ENCODE assay signal across 11 cellular contexts in genomic region chr1:31579374-31579773, GRCh38. TPM values are rescaled to one million over a fixed set of nuclear protein-coding genes. Genes with fewer than 3 reads are reported as not detected.
DNase-seq lines count a peak whose midpoint lies in the region; ATAC-seq, FAIRE-seq and TF ChIP-seq lines count a peak whose summit lies in the region.
"Had no signal": no experiment of that assay in that cellular context is flagged by ENCODE, and none has a peak within 500 bp of the region (broad histone marks: within the 10 kb centered on the region; RNA-seq: fewer than 3 reads in every experiment).

No MANE protein-coding gene starts in this region.

- no peaks in the 10 kb centered on the region for H3K36me3 Mint-ChIP-seq in HFFc6 (ENCODE audit: low read depth)

- H3K4ac ChIP-seq in mesendoderm (ENCODE audit: low read depth, low read length) = no peak overlapping the region

- dilution Hi-C loops in endothelial cell of umbilical vein (cut with MboI; ENCODE audit: extremely low pct_ligation_motif_present, low sequenced_read_pairs) = no loop called here

- H3K56ac ChIP-seq in mesendoderm (ENCODE audit: low read length) = no peak overlapping the region

- H4K8ac ChIP-seq in mesendoderm (ENCODE audit: low read depth, low read length) = no peak overlapping the region

- no peaks in the 10 kb centered on the region for H3K9me1 ChIP-seq in endothelial cell of umbilical vein (replicated peaks; ENCODE audit: control insufficient read depth, extremely low read depth, insufficient read depth, low read length)

- CTCF ChIA-PET in endothelial cell of umbilical vein (lab: Charles Lee) = interaction anchor here (0.7 to 3.0 kb wide), 4 partner anchors 8 to 211 kb away, joined by 3 to 15 read pairs (median 3); no protein-coding TSS in a partner anchor

- peaks cover 74% of the 10 kb centered on the region for H3K4me1 ChIP-seq in endothelial cell of umbilical vein (ENCODE audit: control insufficient read depth, extremely low read depth, insufficient read depth, low read length)
- H3K4me1 ChIP-seq in mesendoderm (ENCODE audit: control insufficient read depth, low read depth, low read length) = peaks cover 14% of the 10 kb centered on the region
- H3K4me1 ChIP-seq in thoracic aorta (ENCODE audit: control insufficient read depth in 1 of 2, low read depth in 2 of 2) = peaks cover 39 to 57% of the 10 kb centered on the region in 2 donors

- peaks cover 7 to 12% of the 10 kb centered on the region in 2 experiments for H3K36me3 ChIP-seq in endothelial cell of umbilical vein (ENCODE audit: control insufficient read depth in 2 of 2, extremely low read depth in 1 of 2, insufficient read depth in 2 of 2, low read length in 2 of 2)
- H3K36me3 ChIP-seq in mesendoderm (ENCODE audit: control insufficient read depth, insufficient read depth, low read length) = no peaks in the 10 kb centered on the region
- peaks cover 10% of the 10 kb centered on the region for H3K36me3 ChIP-seq in thoracic aorta

- no peaks in the 10 kb centered on the region for H3K9me3 Mint-ChIP-seq in HFFc6
- H3K9me3 Mint-ChIP-seq: stimulated activated naive CD8-positive, alpha-beta T cell treated with anti-CD3 and anti-CD28 coated beads, Interleukin-15, Interleukin-2, amounts not matched to agents 100 ng/mL and 50 ng/mL, for 24 hours had no signal

- H4K20me1 ChIP-seq in endothelial cell of umbilical vein (replicated peaks; ENCODE audit: control insufficient read depth, extremely low read depth, insufficient read depth, low read length) = no peaks in the 10 kb centered on the region

- DNase-seq in endothelial cell of umbilical vein (ENCODE audit: low read depth, low spot score) = peak; percentile 73
- peak; percentile 19 for DNase-seq in mesendoderm
- no peak for DNase-seq in thoracic aorta (ENCODE audit: low spot score)
- no peak for DNase-seq in HFFc6
- no peak for DNase-seq in pons (ENCODE audit: low spot score)
- DNase-seq: anterior cingulate cortex had no signal

- TF ChIP-seq CTCF in endothelial cell of umbilical vein (IDR thresholded peaks at IDR 0.05; ENCODE audit: extremely low read depth in 1 of 2, insufficient read depth in 1 of 2, low read depth in 1 of 2, low read length in 2 of 2) = no peak
- TF ChIP-seq CTCF in thoracic aorta (IDR thresholded peaks at IDR 0.05) = no peak
- TF ChIP-seq CTCF in HFFc6 (IDR thresholded peaks at IDR 0.05) = no peak

- no CpG with 5 or more reads among the region's 5 CpGs for WGBS in mesendoderm (ENCODE audit: extremely low coverage, insufficient coverage, low lambda C conversion rate)

- H3K23ac ChIP-seq in mesendoderm (ENCODE audit: low read length) = no peak overlapping the region

- no peak overlapping the region for H2BK5ac ChIP-seq in mesendoderm (ENCODE audit: low read length)

- no peak overlapping the region for H2BK120ac ChIP-seq in mesendoderm (ENCODE audit: low read depth, low read length)

- no peak overlapping the region for H3K4me3 Mint-ChIP-seq in HFFc6
- H3K4me3 Mint-ChIP-seq: stimulated activated naive CD8-positive, alpha-beta T cell treated with anti-CD3 and anti-CD28 coated beads, Interleukin-15, Interleukin-2, amounts not matched to agents 100 ng/mL and 50 ng/mL, for 24 hours had no signal

- POLR2A ChIA-PET in endothelial cell of umbilical vein (lab: Charles Lee) = no interaction called here

- H3K9ac ChIP-seq in endothelial cell of umbilical vein (replicated peaks; ENCODE audit: extremely low read depth, insufficient read depth, low read length) = peak overlapping the region; percentile 52
- H3K9ac ChIP-seq in mesendoderm (ENCODE audit: low read length) = no peak overlapping the region

- BruUV-seq in endothelial cell of umbilical vein (replicated peaks; lab: Mats Ljungman, UMichigan) = no TSS peak

- no peaks in the 10 kb centered on the region for H3K79me1 ChIP-seq in mesendoderm (ENCODE audit: low read length)

- H3K79me2 ChIP-seq in endothelial cell of umbilical vein (ENCODE audit: control insufficient read depth, insufficient read depth, low read length) (peaks cover 72% of the 10 kb centered on the region), mesendoderm (ENCODE audit: control insufficient read depth, insufficient read depth, low read length) (no peaks in the 10 kb centered on the region)

- peaks cover 30% of the 10 kb centered on the region for H3K4me1 Mint-ChIP-seq in HFFc6 (ENCODE audit: low read depth)

- intact Hi-C loops in endothelial cell of umbilical vein (cut with micrococcal nuclease) = loop anchor here (1.0 to 5.0 kb wide), 2 partner anchors 9 to 133 kb away; no protein-coding TSS in a partner anchor

- H4K5ac ChIP-seq in mesendoderm (ENCODE audit: low read length) = no peak overlapping the region

- H3K27ac Mint-ChIP-seq in HFFc6 = no peak overlapping the region
- H3K27ac Mint-ChIP-seq: stimulated activated naive CD8-positive, alpha-beta T cell treated with anti-CD3 and anti-CD28 coated beads, Interleukin-15, Interleukin-2, amounts not matched to agents 100 ng/mL and 50 ng/mL, for 24 hours had no signal

- H3K4me2 ChIP-seq in endothelial cell of umbilical vein (ENCODE audit: insufficient read depth, low read length) = peak overlapping the region; percentile 95
- no peak overlapping the region for H3K4me2 ChIP-seq in mesendoderm (ENCODE audit: low read length)

- peak overlapping the region; percentile 4 to 61 (median 16) for H3K4me3 ChIP-seq in endothelial cell of umbilical vein (replicated peaks in 1 of 3; ENCODE audit: insufficient read depth in 1 of 3, low read depth in 1 of 3, low read length in 3 of 3)
- H3K4me3 ChIP-seq in mesendoderm (ENCODE audit: low read length) = no peak overlapping the region
- peak overlapping the region; percentile 91 for H3K4me3 ChIP-seq in thoracic aorta

- no peak for TF ChIP-seq POLR2A in endothelial cell of umbilical vein (IDR thresholded peaks at IDR 0.05; ENCODE audit: low read depth, low read length)

- H3K27me3 ChIP-seq in endothelial cell of umbilical vein (ENCODE audit: control insufficient read depth in 2 of 2, insufficient read depth in 2 of 2, low read length in 2 of 2) (no peaks in the 10 kb centered on the region), mesendoderm (ENCODE audit: insufficient read depth, low read length, poor library complexity) (no peaks in the 10 kb centered on the region), thoracic aorta (replicated peaks; ENCODE audit: insufficient read depth) (no peaks in the 10 kb centered on the region)

- H3K27ac ChIP-seq in endothelial cell of umbilical vein (ENCODE audit: insufficient read depth, low read depth, low read length) (peak overlapping the region; percentile 83), mesendoderm (ENCODE audit: low read depth, low read length) (no peak overlapping the region), thoracic aorta (peak overlapping the region; percentile 97 to 99)

- no peaks in the 10 kb centered on the region; the same call in 1 of the 2 replicates for H3K27me3 Mint-ChIP-seq in HFFc6 (ENCODE audit: insufficient read depth)

- H3K9me3 ChIP-seq in endothelial cell of umbilical vein (replicated peaks; ENCODE audit: control insufficient read depth, insufficient read depth, low read length) (no peaks in the 10 kb centered on the region), thoracic aorta (no peaks in the 10 kb centered on the region)

- H2AK5ac ChIP-seq in mesendoderm (ENCODE audit: low read length) = no peak overlapping the region

- peak; percentile 74 for FAIRE-seq in endothelial cell of umbilical vein (lab: Jason Lieb, UNC)

- no peak overlapping the region for H3K18ac ChIP-seq in mesendoderm (ENCODE audit: low read length)

- H2BK15ac ChIP-seq in mesendoderm (replicated peaks; ENCODE audit: low read depth) = no peak overlapping the region

- H2AFZ ChIP-seq in endothelial cell of umbilical vein (ENCODE audit: low read depth, low read length) = no peak overlapping the region

- ATAC-seq in thoracic aorta (ENCODE audit: insufficient number of reproducible peaks, low FRiP score, low read depth) = no peak
- no peak for ATAC-seq in HG03135 (IDR thresholded peaks at IDR 0.05; ENCODE audit: unreplicated experiment)
- ATAC-seq in GM18517 (IDR thresholded peaks at IDR 0.05; ENCODE audit: unreplicated experiment) = no peak

TF ChIP-seq in PFSK-1, 5 proteins besides CTCF, POLR2A, EP300 and RAD21 (continues in another document):
- peak; percentile 39 for TF ChIP-seq FOXP2 (optimal IDR thresholded peaks at IDR 0.05; ENCODE audit: borderline replicate concordance, extremely low read depth, extremely low read length, insufficient read depth)

TF ChIP-seq in endothelial cell of umbilical vein, 7 proteins besides CTCF, POLR2A, EP300 and RAD21 (continues in another document):
- TF ChIP-seq FOS (IDR thresholded peaks at IDR 0.05; ENCODE audit: borderline replicate concordance, insufficient read depth, low read length) (peak; percentile 72), GATA2 (IDR thresholded peaks at IDR 0.05; ENCODE audit: insufficient read depth, insufficient read length, low read depth, low read length) (peak; percentile 77)

RNA-seq across cellular contexts. Expression of gene TINAGL1, which starts 3.1 kb away (rescaled TPM):
- polyA plus RNA-seq in PFSK-1 (2012; ENCODE audit: insufficient read length, low read depth) = 0.39 TPM
- 298 and 312 TPM in 2 replicates for total RNA-seq in endothelial cell of umbilical vein
- polyA plus RNA-seq in endothelial cell of umbilical vein = 477 and 555 TPM in 2 replicates
- 285 and 337 TPM in 2 replicates for polyA plus RNA-seq in endothelial cell of umbilical vein (2011; cell fraction: cytosol; rRNA removed)
- polyA plus RNA-seq in endothelial cell of umbilical vein (2011; cell fraction: nucleus; rRNA removed) = 305 and 323 TPM in 2 replicates
- 200 and 246 TPM in 2 replicates for polyA plus RNA-seq in endothelial cell of umbilical vein (2012)
- 370 and 385 TPM in 2 replicates for polyA minus RNA-seq in endothelial cell of umbilical vein
- 2.7 TPM for polyA minus RNA-seq in endothelial cell of umbilical vein (2011; cell fraction: cytosol; rRNA and poly(A)+ RNA removed)
- 119 TPM in 2 replicates for polyA minus RNA-seq in endothelial cell of umbilical vein (2011; cell fraction: nucleus; rRNA and poly(A)+ RNA removed)
- 2.5 TPM for polyA plus RNA-seq in mesendoderm (2013, experiment 1 of 2)
- polyA plus RNA-seq in mesendoderm (2013, experiment 2 of 2) = 2.7 TPM
- 1,000 to 10,000 TPM in 1 of 2 donors, 100 to 1,000 TPM in 1; 581 to 1,250 TPM for total RNA-seq in thoracic aorta
- 1 to 10 TPM in 5 of 6 experiments, under 1 TPM in 1; 0.91 to 4.0 (median 1.9) TPM for total RNA-seq in HFFc6 (2021; fragmentation: NEBNext Ultra II Directional; extraction: Animal tissue kit (Norgen Biotek cat#: 25700))
- total RNA-seq: T-helper 2 cell treated with Interferon-gamma antibody and Interleukin-4, amounts not matched to agents 100 ng/mL and 5 ng/mL, for 36 hours had no signal

RNA-seq across cellular contexts. Expression of gene HCRTR1, which starts 38.1 kb away (rescaled TPM):
- 14.2 TPM for polyA plus RNA-seq in PFSK-1 (2012; ENCODE audit: insufficient read length, low read depth)
- total RNA-seq in endothelial cell of umbilical vein (0.93 and 1.4 TPM in 2 replicates), thoracic aorta (not detected)
- 1.3 and 1.5 TPM in 2 replicates for polyA plus RNA-seq in endothelial cell of umbilical vein
- 0.75 and 0.86 TPM in 2 replicates for polyA plus RNA-seq in endothelial cell of umbilical vein (2011; cell fraction: cytosol; rRNA removed)
- 3.1 and 3.2 TPM in 2 replicates for polyA plus RNA-seq in endothelial cell of umbilical vein (2011; cell fraction: nucleus; rRNA removed)
- polyA plus RNA-seq in endothelial cell of umbilical vein (2012) = 0.32 and 0.57 TPM in 2 replicates
- 1.5 and 1.7 TPM in 2 replicates for polyA minus RNA-seq in endothelial cell of umbilical vein
- not detected for polyA minus RNA-seq in endothelial cell of umbilical vein (2011; cell fraction: cytosol; rRNA and poly(A)+ RNA removed)
- polyA minus RNA-seq in endothelial cell of umbilical vein (2011; cell fraction: nucleus; rRNA and poly(A)+ RNA removed) = 1.0 and 1.1 TPM in 2 replicates
- 0.04 TPM for polyA plus RNA-seq in mesendoderm (2013, experiment 1 of 2)
- 0.04 TPM for polyA plus RNA-seq in mesendoderm (2013, experiment 2 of 2)
- total RNA-seq in HFFc6 (2021; fragmentation: NEBNext Ultra II Directional; extraction: Animal tissue kit (Norgen Biotek cat#: 25700)) = not detected
- total RNA-seq: T-helper 2 cell treated with Interferon-gamma antibody and Interleukin-4, amounts not matched to agents 100 ng/mL and 5 ng/mL, for 36 hours had no signal

Comparison
In these comparisons a context has a peak if more than half of its experiments do, and no peak if none do; other contexts are left out.
1. DNase-seq: peak in endothelial cell of umbilical vein (single experiment) and mesendoderm (single experiment); none in thoracic aorta (single experiment), HFFc6 (single experiment) and pons (single experiment).
2. RNA of gene TINAGL1, which starts 3.1 kb away (total RNA-seq): 581 to 1,250 TPM in thoracic aorta and 298 to 312 TPM in endothelial cell of umbilical vein; 0.91 to 4.0 TPM in HFFc6; every median in the first group is over 10 times any median in the second.